In the genomic region with DNA sequence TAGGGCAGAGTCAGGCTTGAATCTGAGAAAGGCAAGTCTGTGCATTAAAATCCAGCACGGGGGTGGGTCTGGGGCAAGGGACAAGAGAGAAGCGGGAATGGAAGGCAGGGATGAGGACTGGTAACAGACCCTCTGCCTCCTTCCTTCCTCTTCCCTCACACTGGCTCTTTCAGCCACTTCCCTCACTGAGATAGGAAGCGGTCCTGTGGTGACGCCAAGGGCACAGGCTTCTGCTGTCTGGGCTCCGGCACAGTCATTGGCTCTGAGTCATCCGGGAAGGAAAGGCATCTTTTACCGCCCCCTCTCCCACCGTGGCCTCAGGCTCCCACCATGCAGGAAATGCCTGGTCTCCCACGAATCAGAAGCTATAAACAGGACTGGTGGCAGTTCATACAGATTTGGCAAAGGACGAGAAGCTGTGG, we compare ENCODE assay signal across 8 cellular contexts.
DNase-seq lines count a peak whose midpoint lies in the region; ATAC-seq lines count a peak whose summit lies in the region.

No MANE protein-coding gene starts in this region.

- in situ Hi-C loops in KBM-7 (cut with MboI; ENCODE audit: low pct_unique_long_range_greater_than_20kb, low sequenced_read_pairs) = no loop called here

- ATAC-seq in sciatic nerve (peak; percentile 73), HG03520 (IDR thresholded peaks at IDR 0.05; ENCODE audit: unreplicated experiment) (no peak), GM21447 (IDR thresholded peaks at IDR 0.05; ENCODE audit: unreplicated experiment) (no peak)

- intact Hi-C loops in sciatic nerve (cut with DNase I) = no loop called here

- DNase-seq in A172 (ENCODE audit: low spot score) (peak; percentile 85), KBM-7 (peak; percentile 88), globus pallidus (ENCODE audit: low spot score) (peak; percentile 47), sciatic nerve (ENCODE audit: low spot score) (peak; percentile 68), NK-92 (lab: John Stamatoyannopoulos, UW; ENCODE audit: unreplicated experiment) (no peak)
- DNase-seq in activated T-cell treated with anti-CD3 and anti-CD28 coated beads, Interleukin-2, amount 50 U/mL, for 48 hours = peak; percentile 67 to 72
